In genomic region chr11:68673991-68674390, GRCh38 we compare ENCODE assay signal across 22 cellular contexts. TPM values are rescaled to one million over a fixed set of nuclear protein-coding genes. Genes with fewer than 3 reads are reported as not detected.
A peak's percentile ranks its signal among the peaks of the same experiment; 100 is the strongest.
DNase-seq lines count a peak whose midpoint lies in the region; TF ChIP-seq lines count a peak whose summit lies in the region.
"Had no signal": no experiment of that assay in that cellular context is flagged by ENCODE, and none has a peak within 500 bp of the region (broad histone marks: within the 10 kb centered on the region; RNA-seq: fewer than 3 reads in every experiment).

No MANE protein-coding gene starts in this region.

- no peaks in the 10 kb centered on the region for H3K27me3 ChIP-seq in H7 (ENCODE audit: control insufficient read depth, insufficient read depth, low read length)
- H3K27me3 ChIP-seq: SJSA1 had no signal

- DNase-seq in DMS 273 (lab: John Stamatoyannopoulos, UW; ENCODE audit: unreplicated experiment) (peak; percentile 36), DMS 273 treated with DMSO at 0.1 percent for 48 hours (lab: John Stamatoyannopoulos, UW) (no peak), glutamatergic neuron (peak; percentile 35), retina (peak; percentile 46), DMS114 treated with DMSO at 0.1 percent for 48 hours (lab: John Stamatoyannopoulos, UW; ENCODE audit: unreplicated experiment) (no peak), ecto neural progenitor cell (ENCODE audit: low spot score) (no peak), H7 (no peak)
- DNase-seq: H9, KBM-7, MM.1S, NCI-H1048, NCI-H1694, NCI-H2081, NCI-H510A, NCI-H774, PC-3 had no signal

- H3K27me3 Mint-ChIP-seq in glutamatergic neuron (ENCODE audit: unreplicated experiment), result peaks cover 5% of the 10 kb centered on the region

- peak overlapping the region; percentile 23 for H3K27ac Mint-ChIP-seq in glutamatergic neuron (ENCODE audit: unreplicated experiment)
- H3K27ac Mint-ChIP-seq: B cell had no signal

- peaks cover 7% of the 10 kb centered on the region for H3K9me3 Mint-ChIP-seq in glutamatergic neuron (ENCODE audit: unreplicated experiment)
- H3K9me3 Mint-ChIP-seq: CD8-positive, alpha-beta memory T cell; H9 had no signal

- H3K36me3 ChIP-seq in H7 (replicated peaks; ENCODE audit: control insufficient read depth, insufficient read depth, low read length), result no peaks in the 10 kb centered on the region
- H3K36me3 ChIP-seq: SJSA1 had no signal

- H3K4me3 Mint-ChIP-seq in glutamatergic neuron (ENCODE audit: unreplicated experiment), result no peak overlapping the region
- H3K4me3 Mint-ChIP-seq: B cell; CD14-positive monocyte; CD8-positive, alpha-beta memory T cell; H9 had no signal

- no peak for TF ChIP-seq CTCF in glutamatergic neuron (IDR thresholded peaks at IDR 0.05; ENCODE audit: partially characterized antibody, unreplicated experiment)

- no peak overlapping the region for H3K4me3 ChIP-seq in H7 (ENCODE audit: insufficient read depth, low read depth, low read length)
- H3K4me3 ChIP-seq: SJSA1 had no signal

- H3K4me1 Mint-ChIP-seq in glutamatergic neuron (ENCODE audit: low read depth, unreplicated experiment), result peaks cover 23% of the 10 kb centered on the region
- H3K4me1 Mint-ChIP-seq: B cell; CD8-positive, alpha-beta memory T cell had no signal

- H3K36me3 Mint-ChIP-seq in glutamatergic neuron (ENCODE audit: unreplicated experiment), result peaks cover 4% of the 10 kb centered on the region
- H3K36me3 Mint-ChIP-seq: CD14-positive monocyte; CD8-positive, alpha-beta memory T cell had no signal

RNA-seq across cellular contexts. Expression of gene GAL, which starts 10.4 kb away (rescaled TPM):
- total RNA-seq in glutamatergic neuron (ENCODE audit: unreplicated experiment), result 37.6 TPM
- total RNA-seq in H7 (2014; rRNA removed; shearing (Covaris generic)), result 192 and 226 TPM in 2 replicates
- total RNA-seq: B cell, G401, Right ventricle myocardium inferior, SJSA1 had no signal

Comparison
In these comparisons a context has a peak if more than half of its experiments do, and no peak if none do; other contexts are left out.
1. DNase-seq: peak in DMS 273 (single experiment), glutamatergic neuron (single experiment) and retina (single experiment); none in DMS 273 treated with DMSO at 0.1 percent for 48 hours (single experiment), DMS114 treated with DMSO at 0.1 percent for 48 hours (single experiment), ecto neural progenitor cell (single experiment) and H7 (single experiment).